Comparison of ENCODE assay signal across 8 cellular contexts in genomic region chr10:73413528-73414229, GRCh38. TPM values are rescaled to one million over a fixed set of nuclear protein-coding genes. Genes with fewer than 3 reads are reported as not detected.
DNase-seq lines count a peak whose midpoint lies in the region; ATAC-seq, FAIRE-seq and TF ChIP-seq lines count a peak whose summit lies in the region.

TSS of gene ANXA7 (minus strand) at chr10:73414058. CDS start at chr10:73400856, 13,202 bp downstream.

- H3K9me3 Mint-ChIP-seq in T-cell = no peaks in the 10 kb centered on the region
- no peaks in the 10 kb centered on the region for H3K9me3 Mint-ChIP-seq in type B pancreatic cell

- H3K27me3 Mint-ChIP-seq in T-cell = no peaks in the 10 kb centered on the region
- no peaks in the 10 kb centered on the region for H3K27me3 Mint-ChIP-seq in type B pancreatic cell

- TF ChIP-seq POLR2A in GM12892 (IDR thresholded peaks at IDR 0.05; ENCODE audit: low read depth, low read length) (peak; percentile 68; the same call in 1 of the 2 replicates), heart left ventricle (IDR thresholded peaks at IDR 0.05) (peak; percentile 20 to 80)

- FAIRE-seq in GM12892 (lab: Jason Lieb, UNC) = peak; percentile 80

- H3K9me3 ChIP-seq in heart left ventricle = no peaks in the 10 kb centered on the region

- H3K27ac Mint-ChIP-seq in T-cell (peak within 1 kb of the TSS; percentile 75 to 94), type B pancreatic cell (peak within 1 kb of the TSS; percentile 98)

- H3K4me3 ChIP-seq in heart left ventricle = peak within 1 kb of the TSS; percentile 67 to 99 (median 89)

- H3K36me3 Mint-ChIP-seq in T-cell (peaks cover 9% of the 10 kb centered on the region), type B pancreatic cell (peaks cover 3% of the 10 kb centered on the region)

- H3K36me3 ChIP-seq in heart left ventricle = peaks cover 0 to 3% (median 0%) of the 10 kb centered on the region in 9 donors

- peak within 1 kb of the TSS; percentile 87 to 93 (median 88) for H3K4me3 Mint-ChIP-seq in T-cell
- peak within 1 kb of the TSS; percentile 91 for H3K4me3 Mint-ChIP-seq in type B pancreatic cell

- DNase-seq in GM12892 (ENCODE audit: insufficient read length) (peak; percentile 92), NCI-H1417 (lab: John Stamatoyannopoulos, UW) (peak; percentile 82 to 91 (median 88)), T-cell (peak; percentile 85 to 97 (median 92)), heart left ventricle (peak; percentile 95 to 96 (median 96)), posterior cingulate gyrus (peak; percentile 86 to 98 (median 94)), type B pancreatic cell (ENCODE audit: extremely low spot score, unreplicated experiment) (peak; percentile 91)

- peak; percentile 10 to 69 (median 37) for TF ChIP-seq CTCF in heart left ventricle (IDR thresholded peaks at IDR 0.05)
- peak; percentile 44 for TF ChIP-seq CTCF in type B pancreatic cell (conservative IDR thresholded peaks at IDR 0.05)

- no peaks in the 10 kb centered on the region for H3K27me3 ChIP-seq in heart left ventricle

- H3K27ac ChIP-seq in adipose tissue (ENCODE audit: low read depth, low read length) (peak within 1 kb of the TSS; percentile 30), heart left ventricle (peak within 1 kb of the TSS; percentile 92 to 98 (median 95))

- POLR2A ChIA-PET in T-cell (lab: Charles Lee) = interaction anchor here (0.5 to 1.1 kb wide), 4 partner anchors 15 to 745 kb away, joined by 3 to 5 read pairs (median 3); partner anchors contain the start of gene P4HA1 (in 1 of the 2)

- H3K4me1 ChIP-seq in heart left ventricle = peaks cover 0 to 40% (median 23%) of the 10 kb centered on the region in 12 donors

- H3K4me1 Mint-ChIP-seq in T-cell = peaks cover 53 to 55% (median 55%) of the 10 kb centered on the region in 3 donors
- H3K4me1 Mint-ChIP-seq in type B pancreatic cell (ENCODE audit: unreplicated experiment) = peaks cover 19% of the 10 kb centered on the region

- 0% methylated on average over 54 to 62 of the region's 62 CpGs for WGBS in adipose tissue, 3 donors
- WGBS in heart left ventricle, 4 donors = 0 to 1% (median 0%) methylated on average over 18 to 62 of the region's 62 CpGs

- ATAC-seq in HG02763 (IDR thresholded peaks at IDR 0.05; ENCODE audit: unreplicated experiment) = peak; percentile 91
- ATAC-seq in T-cell (replicated peaks in 1 of 4) = peak; percentile 97 to 98 (median 98)
- peak; percentile 97 to 99 (median 98) for ATAC-seq in heart left ventricle

- CTCF ChIA-PET in T-cell (lab: Charles Lee) = interaction anchor here in 1 of 2 donors (0.7 to 1.0 kb wide), 2 partner anchors 55 to 317 kb away, joined by 3 read pairs; partner anchors contain the start of genes CFAP70 and P4HA1

- intact Hi-C loops in heart left ventricle (cut with DNase I) (loop anchor here in 2 of 10 donors (5.0 to 10.0 kb wide), 3 partner anchors 81 to 161 kb away; partner anchors contain the start of genes PPP3CB (in 2 of the 2) and MRPS16 (in 1 of the 2)), posterior cingulate gyrus (cut with DNase I) (loop anchor here (5.0 to 10.0 kb wide), 2 partner anchors 84 to 159 kb away; partner anchors contain the start of genes MRPS16 and PPP3CB)

RNA-seq across cellular contexts. Expression of gene ANXA7, which starts in this region (rescaled TPM):
- 110 TPM for polyA plus RNA-seq in GM12892 (2012; ENCODE audit: missing spikeins)
- total RNA-seq in T-cell (100 to 1,000 TPM in 2 of 5 donors, 10 to 100 TPM in 3; 84.3 to 109 (median 97.6) TPM), heart left ventricle (100 to 1,000 TPM; 100 to 170 (median 126) TPM), type B pancreatic cell (ENCODE audit: low replicate concordance) (60.6 and 72.5 TPM in 2 replicates)
- polyA plus RNA-seq in adipose tissue (10 to 100 TPM; 38.0 to 81.3 (median 63.2) TPM), heart left ventricle (10 to 100 TPM; 46.4 to 84.9 TPM)

Comparison
In these comparisons a context has a peak if more than half of its experiments do, and no peak if none do; other contexts are left out.
1. Peak in every context shown above with its lines: DNase-seq, ATAC-seq, H3K4me3 ChIP-seq and H3K27ac ChIP-seq.